11 cellular contexts compared by ENCODE assay signal in the genomic region with DNA sequence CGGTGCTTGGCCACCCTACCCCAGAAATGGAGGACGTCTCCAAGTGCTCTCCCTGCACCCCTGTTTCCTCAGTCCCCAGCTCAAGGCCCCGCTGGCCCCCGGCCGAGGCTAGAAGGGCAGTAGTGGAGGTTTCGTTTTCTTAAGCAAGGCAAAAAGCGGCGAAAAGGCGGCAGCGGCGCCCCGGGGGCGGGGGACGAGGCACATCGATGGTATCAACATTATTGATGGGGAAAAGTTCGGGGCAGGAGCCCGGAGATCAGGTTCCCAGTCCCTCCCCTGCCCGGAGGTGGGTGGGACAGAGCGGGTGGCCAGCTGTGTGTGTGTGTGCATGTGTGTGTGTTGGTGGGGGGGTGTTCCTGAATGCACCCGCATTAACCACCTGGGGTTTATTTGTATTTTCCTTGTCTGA. TPM values are rescaled to one million over a fixed set of nuclear protein-coding genes. Genes with fewer than 3 reads are reported as not detected.
DNase-seq lines count a peak whose midpoint lies in the region; ATAC-seq and TF ChIP-seq lines count a peak whose summit lies in the region.
"Had no signal": no experiment of that assay in that cellular context is flagged by ENCODE, and none has a peak within 500 bp of the region (broad histone marks: within the 10 kb centered on the region; RNA-seq: fewer than 3 reads in every experiment).

No MANE protein-coding gene starts in this region.

- H3K4me3 ChIP-seq in HAP-1 (peak overlapping the region; percentile 27; the same call in 1 of the 2 replicates), kidney epithelial cell (ENCODE audit: low read depth, low read length) (peak overlapping the region; percentile 69)

- peaks cover 0 to 7% of the 10 kb centered on the region in 2 donors for H3K36me3 Mint-ChIP-seq in stimulated activated naive B cell treated with anti-CD40 and anti-IgM and Interleukin-4, amounts not matched to agents 10 μg/mL and 1 μg/mL and 100 μg/mL, for 72 hours
- H3K36me3 Mint-ChIP-seq: activated naive CD8-positive, alpha-beta T cell had no signal

- H3K4me1 ChIP-seq in HAP-1 = peaks cover 26% of the 10 kb centered on the region

- H3K9me3 ChIP-seq in HAP-1 = no peaks in the 10 kb centered on the region

- peak overlapping the region; percentile 83 for H3K27ac Mint-ChIP-seq in stimulated activated naive B cell treated with anti-CD40 and anti-IgM and Interleukin-4, amounts not matched to agents 10 μg/mL and 1 μg/mL and 100 μg/mL, for 72 hours
- H3K27ac Mint-ChIP-seq: activated naive CD8-positive, alpha-beta T cell had no signal

- 0 out of 2 replicates have a peak, but pooled peaks cover 5% of the 10 kb centered on the region for H3K36me3 ChIP-seq in HAP-1 (replicated peaks)
- H3K36me3 ChIP-seq in kidney epithelial cell (ENCODE audit: control insufficient read depth, insufficient read depth, low read length) = no peaks in the 10 kb centered on the region

- peak overlapping the region; percentile 17 to 35 for H3K4me3 Mint-ChIP-seq in stimulated activated naive B cell treated with anti-CD40 and anti-IgM and Interleukin-4, amounts not matched to agents 10 μg/mL and 1 μg/mL and 100 μg/mL, for 72 hours
- H3K4me3 Mint-ChIP-seq: activated naive CD8-positive, alpha-beta T cell had no signal

- no peak for TF ChIP-seq CTCF in kidney epithelial cell (IDR thresholded peaks at IDR 0.05; ENCODE audit: insufficient read depth, low read length, poor library complexity, severe bottlenecking)

- peaks cover 7 to 8% of the 10 kb centered on the region in 2 donors for H3K4me1 Mint-ChIP-seq in stimulated activated naive B cell treated with anti-CD40 and anti-IgM and Interleukin-4, amounts not matched to agents 10 μg/mL and 1 μg/mL and 100 μg/mL, for 72 hours

- ATAC-seq in stimulated activated naive B cell treated with anti-CD40 and anti-IgM and Interleukin-4, amounts not matched to agents 10 μg/mL and 1 μg/mL and 100 μg/mL, for 72 hours (replicated peaks) = no peak
- ATAC-seq in GM21528 (IDR thresholded peaks at IDR 0.05; ENCODE audit: low FRiP score, unreplicated experiment) (no peak), GM18502 (IDR thresholded peaks at IDR 0.05; ENCODE audit: poor library complexity, unreplicated experiment) (no peak), HG02623 (IDR thresholded peaks at IDR 0.05; ENCODE audit: unreplicated experiment) (no peak), HG02981 (IDR thresholded peaks at IDR 0.05; ENCODE audit: unreplicated experiment) (no peak)
- ATAC-seq: stimulated activated naive CD8-positive, alpha-beta T cell treated with anti-CD3 and anti-CD28 coated beads, Interleukin-15, Interleukin-2, amounts not matched to agents 100 U/mL and 50 U/mL, for 24 hours had no signal

- H3K27me3 ChIP-seq in HAP-1 (ENCODE audit: low read depth) = no peaks in the 10 kb centered on the region
- H3K27me3 ChIP-seq in kidney epithelial cell (ENCODE audit: control insufficient read depth, insufficient read depth, low read length) = no peaks in the 10 kb centered on the region

- peaks cover 61 to 76% of the 10 kb centered on the region in 2 donors for H3K27me3 Mint-ChIP-seq in stimulated activated naive B cell treated with anti-CD40 and anti-IgM and Interleukin-4, amounts not matched to agents 10 μg/mL and 1 μg/mL and 100 μg/mL, for 72 hours

- peak in 1 of 2 experiments; percentile 16 for DNase-seq in HAP-1 (ENCODE audit: low spot score in 2 of 2)
- DNase-seq in astrocyte of the hippocampus (ENCODE audit: low read depth, low spot score) = peak; percentile 78
- DNase-seq in kidney epithelial cell (ENCODE audit: low read depth) = no peak
- DNase-seq in stimulated activated naive B cell treated with anti-CD40 and anti-IgM and Interleukin-4, amounts not matched to agents 10 μg/mL and 1 μg/mL and 100 μg/mL, for 72 hours = no peak
- DNase-seq: activated CD4-positive, CD25-positive, alpha-beta regulatory T cell; stimulated activated naive CD8-positive, alpha-beta T cell treated with anti-CD3 and anti-CD28 coated beads, Interleukin-15, Interleukin-2, amounts not matched to agents 100 U/mL and 50 U/mL, for 24 hours had no signal

- no peaks in the 10 kb centered on the region for H3K9me3 Mint-ChIP-seq in stimulated activated naive B cell treated with anti-CD40 and anti-IgM and Interleukin-4, amounts not matched to agents 10 μg/mL and 1 μg/mL and 100 μg/mL, for 72 hours

- in situ Hi-C loops in HAP-1 (cut with MboI; ENCODE audit: low sequenced_read_pairs) = loop anchor here (25.0 kb wide), 1 partner anchor 607 kb away; no protein-coding TSS in a partner anchor

RNA-seq across cellular contexts. Expression of a gene that starts 4.1 kb away (rescaled TPM):
- total RNA-seq in kidney epithelial cell = 12.3 and 14.8 TPM in 2 replicates
